In the genomic region with DNA sequence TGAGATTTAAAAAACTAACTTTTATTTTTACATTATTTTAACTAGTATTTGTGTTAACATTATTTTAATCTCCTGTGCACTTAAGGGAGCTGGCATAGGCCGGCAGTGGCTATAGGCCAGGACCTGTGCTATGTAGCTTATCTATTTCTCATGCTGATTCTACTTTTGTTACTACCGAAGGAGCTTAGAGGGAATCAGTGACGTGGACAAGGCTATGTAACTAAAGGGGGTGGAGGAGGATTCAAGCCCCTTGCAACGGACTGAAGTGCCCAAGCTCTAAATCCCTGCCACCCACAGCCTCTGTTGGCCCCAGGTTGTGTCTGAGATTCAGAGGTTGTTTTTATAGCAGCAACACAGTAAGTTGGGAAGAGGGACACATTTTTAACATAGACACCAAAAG, we compare ENCODE assay signal across 24 cellular contexts.
"Had no signal": no experiment of that assay in that cellular context is flagged by ENCODE, and none has a peak within 500 bp of the region (broad histone marks: within the 10 kb centered on the region; RNA-seq: fewer than 3 reads in every experiment).

No MANE protein-coding gene starts in this region.

- H3K36me3 ChIP-seq: breast epithelium had no signal

- H3K4me1 ChIP-seq: breast epithelium had no signal

- H3K9me3 ChIP-seq: breast epithelium had no signal

- H3K27me3 ChIP-seq: breast epithelium had no signal

- H3K4me3 ChIP-seq: breast epithelium had no signal

- DNase-seq: activated B cell treated with CpG ODN at 0.5 μM for 24 hours; activated CD4-positive, alpha-beta T cell treated with anti-CD3 and anti-CD28 coated beads for 1 hour; activated CD4-positive, alpha-beta T cell treated with anti-CD3 and anti-CD28 coated beads, Interleukin-2, amount 10 ng/mL, durations not matched to agents 24 days and 14 days; activated CD4-positive, alpha-beta T cell treated with anti-CD3 and anti-CD28 coated beads, Interleukin-2, amount 50 U/mL, for 48 hours; activated CD8-positive, alpha-beta memory T cell treated with anti-CD3 and anti-CD28 coated beads, Interleukin-2, amount 10 ng/mL, durations not matched to agents 7 days and 5 days; activated effector memory CD4-positive, alpha-beta T cell treated with Interleukin-2 at 50 U/mL for 16 hours; activated naive CD4-positive, alpha-beta T cell; activated T-cell treated with anti-CD3 and anti-CD28 coated beads, Interleukin-2, amount 50 U/mL, for 24 hours; aorta; caudate nucleus; Karpas-422; MM.1S; NCI-H1048; NCI-H146; NCI-H1930; NCI-H2171; NCI-H2227 treated with DMSO at 0.1 percent for 48 hours; NCI-H446 treated with DMSO at 0.1 percent for 48 hours; NCI-H524 treated with DMSO at 0.1 percent for 48 hours; NCI-H748 treated with DMSO at 0.1 percent for 48 hours; SIG-M5; T-helper 17 cell; T-helper 9 cell had no signal

- ATAC-seq: activated CD8-positive, alpha-beta memory T cell treated with anti-CD3 and anti-CD28 coated beads, Interleukin-2, amount 10 ng/mL, durations not matched to agents 7 days and 5 days; T-helper 17 cell had no signal

- H3K27ac ChIP-seq: breast epithelium had no signal
